1 cellular context compared by ENCODE assay signal in genomic region chr7:143485500-143485899, GRCh38.
A peak's percentile ranks its signal among the peaks of the same experiment; 100 is the strongest.
TF ChIP-seq lines count a peak whose summit lies in the region.

No MANE protein-coding gene starts in this region.

TF ChIP-seq in K562, 482 proteins besides CTCF, POLR2A, EP300 and RAD21:
- TF ChIP-seq HMGXB4 (CRISPR knock-in tag; IDR thresholded peaks at IDR 0.05) = no peak
- TF ChIP-seq CEBPG (CRISPR knock-in tag; IDR thresholded peaks at IDR 0.05) = no peak
- peak in 1 of 2 experiments; percentile 51; a peak in 2 of 4 replicates for TF ChIP-seq CEBPG (tag; conservative IDR thresholded peaks at IDR 0.05 in 1 of 2, IDR thresholded peaks at IDR 0.05 in 1 of 2)
- peak; percentile 61; the same call in 1 of the 2 replicates for TF ChIP-seq CEBPB (tag; IDR thresholded peaks at IDR 0.05)
TF ChIP-seq in K562: peak in this region for 2.
